In genomic region chr7:6164491-6164890, GRCh38 we compare ENCODE assay signal across 17 cellular contexts. TPM values are rescaled to one million over a fixed set of nuclear protein-coding genes. Genes with fewer than 3 reads are reported as not detected.
DNase-seq lines count a peak whose midpoint lies in the region; ATAC-seq, FAIRE-seq and TF ChIP-seq lines count a peak whose summit lies in the region.
"Had no signal": no experiment of that assay in that cellular context is flagged by ENCODE, and none has a peak within 500 bp of the region (broad histone marks: within the 10 kb centered on the region; RNA-seq: fewer than 3 reads in every experiment).

No MANE protein-coding gene starts in this region.

- H4K20me1 ChIP-seq in H9 (ENCODE audit: control insufficient read depth, insufficient read depth, insufficient read length) (no peaks in the 10 kb centered on the region), Karpas-422 (ENCODE audit: insufficient read depth, low read depth, low read length) (no peaks in the 10 kb centered on the region)

- no peak overlapping the region for H3K9ac ChIP-seq in H9 (ENCODE audit: extremely low read depth, insufficient read length, low read length)
- H3K9ac ChIP-seq in Karpas-422 (ENCODE audit: low read length) = no peak overlapping the region

- H3K9me2 ChIP-seq in Karpas-422 (replicated peaks; ENCODE audit: insufficient read depth, low read length) = no peaks in the 10 kb centered on the region

- no peak overlapping the region for H4K8ac ChIP-seq in H9 (replicated peaks; ENCODE audit: insufficient read length, low read depth, low read length)

- H2BK20ac ChIP-seq in H9 (ENCODE audit: low read depth, low read length, poor library complexity, severe bottlenecking) = no peak overlapping the region

- H3K27me3 ChIP-seq in H9 (ENCODE audit: insufficient read depth, low read length) (no peaks in the 10 kb centered on the region), bronchial epithelial cell (ENCODE audit: control insufficient read depth, insufficient read depth, low read length) (no peaks in the 10 kb centered on the region), Karpas-422 (ENCODE audit: low read length) (no peaks in the 10 kb centered on the region)
- H3K27me3 ChIP-seq: SJCRH30, transverse colon had no signal

- no peak overlapping the region for H2BK5ac ChIP-seq in H9 (ENCODE audit: insufficient read length, low read length)

- no peak overlapping the region for H2BK15ac ChIP-seq in H9 (ENCODE audit: low read depth, low read length)

- H2AK5ac ChIP-seq in H9 (ENCODE audit: insufficient read length, low read length) = no peak overlapping the region

- H3K14ac ChIP-seq in H9 (ENCODE audit: insufficient read depth, low read length) = no peak overlapping the region

- H2BK12ac ChIP-seq in H9 (ENCODE audit: insufficient read length, low read depth, low read length) = no peak overlapping the region

- H3T11ph ChIP-seq in H9 (ENCODE audit: low read length) = no peak overlapping the region

- H2AFZ ChIP-seq in H9 (ENCODE audit: low read length) = no peak overlapping the region
- no peak overlapping the region for H2AFZ ChIP-seq in Karpas-422 (ENCODE audit: low read length)

- peak; percentile 18 for ATAC-seq in left lobe of liver
- ATAC-seq in GM18870 (IDR thresholded peaks at IDR 0.05; ENCODE audit: unreplicated experiment) = no peak

- WGBS in H9 (ENCODE audit: extremely low coverage, insufficient read length, low lambda C conversion rate) = no CpG with 5 or more reads among the region's 28 CpGs

- no peaks in the 10 kb centered on the region for H3K23me2 ChIP-seq in H9 (ENCODE audit: insufficient read length, low read depth, low read length, poor library complexity, severe bottlenecking)

- H3K36me3 Mint-ChIP-seq in H9 (ENCODE audit: insufficient read depth in 1 of 3, low read depth in 3 of 3) = peaks cover 2 to 21% (median 18%) of the 10 kb centered on the region in 3 experiments; a peak in 6 of 7 replicates

- no peak overlapping the region for H4K91ac ChIP-seq in H9 (ENCODE audit: insufficient read length, low read depth, low read length)

- H3K4me3 ChIP-seq in bronchial epithelial cell (ENCODE audit: low read depth, low read length) (no peak overlapping the region), Karpas-422 (ENCODE audit: low read length) (no peak overlapping the region)
- H3K4me3 ChIP-seq: SJCRH30, skin epidermis, transverse colon had no signal

- H3K56ac ChIP-seq in H9 (ENCODE audit: insufficient read length, low read depth, low read length) = no peak overlapping the region

- no peak for FAIRE-seq in bronchial epithelial cell (lab: Jason Lieb, UNC)
- FAIRE-seq: endometrium had no signal

- H3K79me2 ChIP-seq in H9 (ENCODE audit: insufficient read depth, low read length) = no peaks in the 10 kb centered on the region
- no peaks in the 10 kb centered on the region for H3K79me2 ChIP-seq in Karpas-422 (ENCODE audit: low read length)

- no peaks in the 10 kb centered on the region for H3K79me1 ChIP-seq in H9 (ENCODE audit: insufficient read depth, low read depth, low read length, poor library complexity, severe bottlenecking)

- H3K9me3 ChIP-seq in H9 (ENCODE audit: control insufficient read depth, low read depth, low read length) (no peaks in the 10 kb centered on the region), Karpas-422 (ENCODE audit: low read length) (no peaks in the 10 kb centered on the region)
- H3K9me3 ChIP-seq: SJCRH30, transverse colon had no signal

- H3K4me1 ChIP-seq in H9 (ENCODE audit: insufficient read depth, low read length) (no peaks in the 10 kb centered on the region), Karpas-422 (ENCODE audit: low read length) (peaks cover 12% of the 10 kb centered on the region)
- H3K4me1 ChIP-seq: SJCRH30 had no signal

- H3K36me3 ChIP-seq in bronchial epithelial cell (ENCODE audit: control insufficient read depth, insufficient read depth, low read length) = peaks cover 2% of the 10 kb centered on the region
- H3K36me3 ChIP-seq in Karpas-422 (ENCODE audit: insufficient read depth, low read length) = no peaks in the 10 kb centered on the region

- H3K27me3 Mint-ChIP-seq in H9 (ENCODE audit: low read depth) = no peaks in the 10 kb centered on the region; the same call in none of the 2 replicates

- no peaks in the 10 kb centered on the region for H3K9me3 Mint-ChIP-seq in H9

- H3K4me1 Mint-ChIP-seq in H9 = peaks cover 8 to 26% of the 10 kb centered on the region in 2 experiments; a peak in 3 of 4 replicates

- no peak overlapping the region for H3K18ac ChIP-seq in H9 (ENCODE audit: insufficient read length, low read depth, low read length)

- H2BK120ac ChIP-seq in H9 (ENCODE audit: low read depth, low read length, poor library complexity, severe bottlenecking) = no peak overlapping the region

- no peak overlapping the region for H3K4ac ChIP-seq in H9 (ENCODE audit: low read depth, low read length)

- H4K5ac ChIP-seq in H9 (ENCODE audit: insufficient read length, low read depth, low read length) = no peak overlapping the region

- H3K27ac ChIP-seq in H9 (ENCODE audit: insufficient read length, low read depth, low read length) = no peak overlapping the region
- H3K27ac ChIP-seq in Karpas-422 (ENCODE audit: low read length) = no peak overlapping the region
- H3K27ac ChIP-seq: SJCRH30, skin epidermis, transverse colon had no signal

- H3K4me3 Mint-ChIP-seq in H9 = no peak overlapping the region

- H3K4me2 ChIP-seq in H9 (ENCODE audit: insufficient read depth, insufficient read length, low read length) (no peak overlapping the region), Karpas-422 (ENCODE audit: low read depth, low read length, poor library complexity, severe bottlenecking) (no peak overlapping the region)

- H3K27ac Mint-ChIP-seq in H9 = no peak overlapping the region

- DNase-seq in 8988T (peak; percentile 81), H9 (peak; percentile 74), bronchial epithelial cell (ENCODE audit: low read depth) (no peak), left lobe of liver (ENCODE audit: low spot score) (no peak), Kasumi-1 (lab: John Stamatoyannopoulos, UW) (no peak), DMS79 (lab: John Stamatoyannopoulos, UW) (no peak), Karpas-422 (no peak)
- DNase-seq: activated CD4-positive, CD25-positive, alpha-beta regulatory T cell; anterior cingulate cortex; GDM1; NCI-H1048; NCI-H510A treated with DMSO at 0.1 percent for 48 hours; SJCRH30; transverse colon had no signal

- TF ChIP-seq CTCF in H9 (conservative IDR thresholded peaks at IDR 0.05) (peak; percentile 64), bronchial epithelial cell (IDR thresholded peaks at IDR 0.05; ENCODE audit: insufficient read depth, low read length, severe bottlenecking) (peak; percentile 5)

- H3K23ac ChIP-seq in H9 (ENCODE audit: insufficient read length, low read depth, low read length) = no peak overlapping the region

RNA-seq across cellular contexts. Expression of gene USP42, which starts 59.7 kb away (rescaled TPM):
- total RNA-seq in H9 (2021) (16.9 and 17.6 TPM in 2 replicates), bronchial epithelial cell (2.6 and 2.9 TPM in 2 replicates), left lobe of liver (4.2 TPM)
- total RNA-seq in Karpas-422 (2014; rRNA removed; shearing (Covaris generic); ENCODE audit: low replicate concordance) = 6.8 and 10.2 TPM in 2 replicates

Comparison
In these comparisons a context has a peak if more than half of its experiments do, and no peak if none do; other contexts are left out.
1. DNase-seq: peak in 8988T (single experiment) and H9 (single experiment); none in bronchial epithelial cell (single experiment), left lobe of liver (single experiment), Kasumi-1 (0 of 2), DMS79 (single experiment) and Karpas-422 (single experiment).